Comparison of ENCODE assay signal across 1 cellular context in the genomic region with DNA sequence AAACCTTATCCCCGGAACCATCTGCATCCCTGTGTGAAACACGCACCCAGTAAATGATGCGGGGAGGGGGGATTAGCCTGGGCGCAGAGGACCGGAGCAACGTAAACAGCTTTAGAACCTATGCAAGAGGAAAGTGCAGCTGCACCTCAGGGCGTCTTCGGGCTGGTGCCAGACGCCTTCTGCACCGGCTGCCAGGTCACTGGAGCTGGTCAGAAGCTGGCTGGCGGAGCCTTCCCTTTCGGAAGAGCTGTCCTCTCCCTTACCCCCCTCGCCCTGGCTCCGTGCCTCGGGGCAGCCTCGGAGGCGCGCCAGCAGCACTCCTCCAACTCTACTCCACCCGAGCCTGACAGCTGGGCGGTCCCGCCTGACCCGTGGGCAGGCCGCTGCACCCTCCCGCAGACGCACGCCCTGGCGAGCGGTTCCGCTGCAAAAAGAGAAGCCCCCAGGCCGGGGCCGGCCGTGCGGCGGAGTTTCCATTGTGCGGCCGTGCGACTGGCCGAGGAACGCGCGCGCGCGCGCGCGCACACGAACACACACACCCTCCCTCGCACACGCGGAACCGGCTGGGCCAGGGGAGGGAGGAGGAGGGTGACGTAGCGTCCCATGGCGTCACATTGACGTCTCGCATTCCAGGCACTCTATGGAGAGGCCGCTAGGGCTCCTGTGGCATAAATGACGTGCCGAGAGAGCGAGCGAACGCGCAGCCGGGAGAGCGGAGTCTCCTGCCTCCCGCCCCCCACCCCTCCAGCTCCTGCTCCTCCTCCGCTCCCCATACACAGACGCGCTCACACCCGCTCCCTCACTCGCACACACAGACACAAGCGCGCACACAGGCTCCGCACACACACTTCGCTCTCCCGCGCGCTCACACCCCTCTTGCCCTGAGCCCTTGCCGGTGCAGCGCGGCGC.
TF ChIP-seq lines count a peak whose summit lies in the region.

NR4A3 (plus strand) TSS at position 699 of the 909 bp plus-strand sequence. CDS start 6,158 bp downstream, outside the sequence.

TF ChIP-seq in HepG2, 621 proteins besides CTCF, POLR2A, EP300 and RAD21 (continued from another document and continues in another):
- TF ChIP-seq, protein P1, sequence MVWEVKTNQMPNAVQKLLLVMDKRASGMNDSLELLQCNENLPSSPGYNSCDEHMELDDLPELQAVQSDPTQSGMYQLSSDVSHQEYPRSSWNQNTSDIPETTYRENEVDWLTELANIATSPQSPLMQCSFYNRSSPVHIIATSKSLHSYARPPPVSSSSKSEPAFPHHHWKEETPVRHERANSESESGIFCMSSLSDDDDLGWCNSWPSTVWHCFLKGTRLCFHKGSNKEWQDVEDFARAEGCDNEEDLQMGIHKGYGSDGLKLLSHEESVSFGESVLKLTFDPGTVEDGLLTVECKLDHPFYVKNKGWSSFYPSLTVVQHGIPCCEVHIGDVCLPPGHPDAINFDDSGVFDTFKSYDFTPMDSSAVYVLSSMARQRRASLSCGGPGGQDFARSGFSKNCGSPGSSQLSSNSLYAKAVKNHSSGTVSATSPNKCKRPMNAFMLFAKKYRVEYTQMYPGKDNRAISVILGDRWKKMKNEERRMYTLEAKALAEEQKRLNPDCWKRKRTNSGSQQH (CRISPR knock-in tag; IDR thresholded peaks at IDR 0.05; ENCODE audit: low read depth) = peak; percentile 47; the same call in 1 of the 2 replicates
- TF ChIP-seq TCF7L2 (IDR thresholded peaks at IDR 0.05; ENCODE audit: low read depth, low read length) (no peak), ASH2L (IDR thresholded peaks at IDR 0.05; ENCODE audit: insufficient read length, low read depth, low read length) (peak; percentile 62), ZNF800 (CRISPR knock-in tag; IDR thresholded peaks at IDR 0.05) (peak; percentile 92; the same call in 1 of the 2 replicates), FOXA3 (CRISPR knock-in tag; IDR thresholded peaks at IDR 0.05) (peak; percentile 39; the same call in 1 of the 2 replicates), ZHX2 (IDR thresholded peaks at IDR 0.05; ENCODE audit: low read depth) (peak; percentile 91), ZHX2 (CRISPR knock-in tag; IDR thresholded peaks at IDR 0.05; ENCODE audit: borderline replicate concordance) (no peak), GLI4 (CRISPR knock-in tag; IDR thresholded peaks at IDR 0.05; ENCODE audit: borderline replicate concordance) (peak; percentile 56; the same call in 1 of the 2 replicates), ATF2 (CRISPR knock-in tag; IDR thresholded peaks at IDR 0.05) (peak; percentile 73), ZNF614 (CRISPR knock-in tag; IDR thresholded peaks at IDR 0.05; ENCODE audit: borderline replicate concordance) (0 out of 2 replicates have a peak, but pooled peaks have one; percentile 30), ZMYM4 (CRISPR knock-in tag; IDR thresholded peaks at IDR 0.05) (0 out of 2 replicates have a peak, but pooled peaks have one; percentile 31), ZNF207 (IDR thresholded peaks at IDR 0.05; ENCODE audit: borderline replicate concordance) (no peak), TAF1 (CRISPR knock-in tag; IDR thresholded peaks at IDR 0.05) (peak; percentile 67), SOX6 (IDR thresholded peaks at IDR 0.05) (no peak), SOX6 (CRISPR knock-in tag; IDR thresholded peaks at IDR 0.05) (peak; percentile 25; the same call in 1 of the 2 replicates), GABPA (IDR thresholded peaks at IDR 0.05; ENCODE audit: low read depth, low read length) (no peak), GABPA (CRISPR knock-in tag; IDR thresholded peaks at IDR 0.05; ENCODE audit: low read depth) (no peak), ZNF24 (IDR thresholded peaks at IDR 0.05) (no peak), RBFOX2 (IDR thresholded peaks at IDR 0.05; ENCODE audit: low read depth, low read length) (peak; percentile 62), PAXIP1 (CRISPR knock-in tag; conservative IDR thresholded peaks at IDR 0.05) (no peak), ZNF468 (CRISPR knock-in tag; IDR thresholded peaks at IDR 0.05) (peak; percentile 60; the same call in 1 of the 2 replicates), ZSCAN31 (CRISPR knock-in tag; IDR thresholded peaks at IDR 0.05; ENCODE audit: low read depth) (peak; percentile 61; the same call in 1 of the 2 replicates), CREB1 (IDR thresholded peaks at IDR 0.05) (peak; percentile 93), CREB1 (CRISPR knock-in tag; IDR thresholded peaks at IDR 0.05) (peak; percentile 89), ZNF839 (CRISPR knock-in tag; IDR thresholded peaks at IDR 0.05; ENCODE audit: borderline replicate concordance) (0 out of 2 replicates have a peak, but pooled peaks have one; percentile 33), ZBTB21 (CRISPR knock-in tag; IDR thresholded peaks at IDR 0.05) (peak; percentile 98), ZNF558 (CRISPR knock-in tag; IDR thresholded peaks at IDR 0.05; ENCODE audit: borderline replicate concordance) (0 out of 2 replicates have a peak, but pooled peaks have one; percentile 25)
- TF ChIP-seq, protein P2, sequence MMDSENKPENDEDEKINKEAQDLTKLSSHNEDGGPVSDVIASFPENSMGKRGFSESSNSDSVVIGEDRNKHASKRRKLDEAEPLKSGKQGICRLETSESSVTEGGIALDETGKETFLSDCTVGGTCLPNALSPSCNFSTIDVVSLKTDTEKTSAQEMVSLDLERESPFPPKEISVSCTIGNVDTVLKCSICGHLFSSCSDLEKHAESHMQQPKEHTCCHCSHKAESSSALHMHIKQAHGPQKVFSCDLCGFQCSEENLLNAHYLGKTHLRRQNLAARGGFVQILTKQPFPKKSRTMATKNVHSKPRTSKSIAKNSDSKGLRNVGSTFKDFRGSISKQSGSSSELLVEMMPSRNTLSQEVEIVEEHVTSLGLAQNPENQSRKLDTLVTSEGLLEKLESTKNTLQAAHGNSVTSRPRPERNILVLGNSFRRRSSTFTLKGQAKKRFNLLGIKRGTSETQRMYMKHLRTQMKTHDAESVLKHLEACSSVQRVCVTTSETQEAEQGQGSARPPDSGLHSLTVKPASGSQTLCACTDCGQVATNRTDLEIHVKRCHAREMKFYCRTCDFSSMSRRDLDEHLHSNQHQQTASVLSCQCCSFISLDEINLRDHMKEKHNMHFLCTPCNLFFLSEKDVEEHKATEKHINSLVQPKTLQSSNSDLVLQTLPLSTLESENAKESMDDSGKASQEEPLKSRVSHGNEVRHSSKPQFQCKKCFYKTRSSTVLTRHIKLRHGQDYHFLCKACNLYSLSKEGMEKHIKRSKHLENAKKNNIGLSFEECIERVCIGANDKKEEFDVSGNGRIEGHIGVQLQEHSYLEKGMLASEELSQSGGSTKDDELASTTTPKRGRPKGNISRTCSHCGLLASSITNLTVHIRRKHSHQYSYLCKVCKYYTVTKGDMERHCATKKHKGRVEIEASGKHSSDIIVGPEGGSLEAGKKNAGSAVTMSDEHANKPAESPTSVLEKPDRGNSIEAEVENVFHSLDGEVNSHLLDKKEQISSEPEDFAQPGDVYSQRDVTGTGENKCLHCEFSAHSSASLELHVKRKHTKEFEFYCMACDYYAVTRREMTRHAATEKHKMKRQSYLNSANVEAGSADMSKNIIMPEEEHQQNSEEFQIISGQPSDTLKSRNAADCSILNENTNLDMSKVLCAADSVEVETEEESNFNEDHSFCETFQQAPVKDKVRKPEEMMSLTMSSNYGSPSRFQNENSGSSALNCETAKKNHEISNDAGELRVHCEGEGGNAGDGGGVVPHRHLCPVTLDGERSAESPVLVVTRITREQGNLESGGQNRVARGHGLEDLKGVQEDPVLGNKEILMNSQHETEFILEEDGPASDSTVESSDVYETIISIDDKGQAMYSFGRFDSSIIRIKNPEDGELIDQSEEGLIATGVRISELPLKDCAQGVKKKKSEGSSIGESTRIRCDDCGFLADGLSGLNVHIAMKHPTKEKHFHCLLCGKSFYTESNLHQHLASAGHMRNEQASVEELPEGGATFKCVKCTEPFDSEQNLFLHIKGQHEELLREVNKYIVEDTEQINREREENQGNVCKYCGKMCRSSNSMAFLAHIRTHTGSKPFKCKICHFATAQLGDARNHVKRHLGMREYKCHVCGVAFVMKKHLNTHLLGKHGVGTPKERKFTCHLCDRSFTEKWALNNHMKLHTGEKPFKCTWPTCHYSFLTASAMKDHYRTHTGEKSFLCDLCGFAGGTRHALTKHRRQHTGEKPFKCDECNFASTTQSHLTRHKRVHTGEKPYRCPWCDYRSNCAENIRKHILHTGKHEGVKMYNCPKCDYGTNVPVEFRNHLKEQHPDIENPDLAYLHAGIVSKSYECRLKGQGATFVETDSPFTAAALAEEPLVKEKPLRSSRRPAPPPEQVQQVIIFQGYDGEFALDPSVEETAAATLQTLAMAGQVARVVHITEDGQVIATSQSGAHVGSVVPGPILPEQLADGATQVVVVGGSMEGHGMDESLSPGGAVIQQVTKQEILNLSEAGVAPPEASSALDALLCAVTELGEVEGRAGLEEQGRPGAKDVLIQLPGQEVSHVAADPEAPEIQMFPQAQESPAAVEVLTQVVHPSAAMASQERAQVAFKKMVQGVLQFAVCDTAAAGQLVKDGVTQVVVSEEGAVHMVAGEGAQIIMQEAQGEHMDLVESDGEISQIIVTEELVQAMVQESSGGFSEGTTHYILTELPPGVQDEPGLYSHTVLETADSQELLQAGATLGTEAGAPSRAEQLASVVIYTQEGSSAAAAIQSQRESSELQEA (CRISPR knock-in tag; IDR thresholded peaks at IDR 0.05; ENCODE audit: not compliant biosample characterization) = peak; percentile 42
